In genomic region chr20:33733654-33734576, GRCh38 we compare ENCODE assay signal across 8 cellular contexts. TPM values are rescaled to one million over a fixed set of nuclear protein-coding genes. Genes with fewer than 3 reads are reported as not detected.
DNase-seq lines count a peak whose midpoint lies in the region; ATAC-seq, FAIRE-seq and TF ChIP-seq lines count a peak whose summit lies in the region.

No MANE protein-coding gene starts in this region.

- peaks cover 22% of the 10 kb centered on the region for H3K4me1 ChIP-seq in endothelial cell of umbilical vein (ENCODE audit: control insufficient read depth, extremely low read depth, insufficient read depth, low read length)

- peaks cover 22% of the 10 kb centered on the region for H3K36me3 Mint-ChIP-seq in stimulated activated naive CD8-positive, alpha-beta T cell treated with anti-CD3 and anti-CD28 coated beads, Interleukin-15, Interleukin-2, amounts not matched to agents 100 ng/mL and 50 ng/mL, for 24 hours (ENCODE audit: low read depth)
- H3K36me3 Mint-ChIP-seq in nephron progenitor cell (ENCODE audit: low read depth), result peaks cover 15% of the 10 kb centered on the region

- intact Hi-C loops in endothelial cell of umbilical vein (cut with micrococcal nuclease), result loop anchor here (5.0 kb wide), 4 partner anchors 47 to 393 kb away; partner anchors contain the start of gene E2F1

- H3K27ac ChIP-seq in SK-N-MC, result peak overlapping the region; percentile 92
- H3K27ac ChIP-seq in endothelial cell of umbilical vein (ENCODE audit: insufficient read depth, low read depth, low read length), result peak overlapping the region; percentile 13

- no peaks in the 10 kb centered on the region for H3K9me1 ChIP-seq in endothelial cell of umbilical vein (replicated peaks; ENCODE audit: control insufficient read depth, extremely low read depth, insufficient read depth, low read length)

- H3K9me3 ChIP-seq in SK-N-MC (ENCODE audit: low read depth, low read length), result peaks cover 3% of the 10 kb centered on the region; the same call in 1 of the 2 replicates
- H3K9me3 ChIP-seq in endothelial cell of umbilical vein (replicated peaks; ENCODE audit: control insufficient read depth, insufficient read depth, low read length), result peaks cover 4% of the 10 kb centered on the region

- no peaks in the 10 kb centered on the region for H3K27me3 Mint-ChIP-seq in stimulated activated naive CD8-positive, alpha-beta T cell treated with anti-CD3 and anti-CD28 coated beads, Interleukin-15, Interleukin-2, amounts not matched to agents 100 ng/mL and 50 ng/mL, for 24 hours
- H3K27me3 Mint-ChIP-seq in nephron progenitor cell (ENCODE audit: low read depth, poor library complexity), result peaks cover 3% of the 10 kb centered on the region

- peak overlapping the region; percentile 54 for H3K4me2 ChIP-seq in endothelial cell of umbilical vein (ENCODE audit: insufficient read depth, low read length)

- peak overlapping the region; percentile 48 for H3K4me3 ChIP-seq in SK-N-MC
- H3K4me3 ChIP-seq in endothelial cell of umbilical vein (replicated peaks in 1 of 3; ENCODE audit: insufficient read depth in 1 of 3, low read depth in 1 of 3, low read length in 3 of 3), result no peak overlapping the region

- H3K4me3 Mint-ChIP-seq in stimulated activated naive CD8-positive, alpha-beta T cell treated with anti-CD3 and anti-CD28 coated beads, Interleukin-15, Interleukin-2, amounts not matched to agents 100 ng/mL and 50 ng/mL, for 24 hours, result peak overlapping the region; percentile 44
- H3K4me3 Mint-ChIP-seq in nephron progenitor cell, result peak overlapping the region; percentile 46

- H3K9me3 Mint-ChIP-seq in stimulated activated naive CD8-positive, alpha-beta T cell treated with anti-CD3 and anti-CD28 coated beads, Interleukin-15, Interleukin-2, amounts not matched to agents 100 ng/mL and 50 ng/mL, for 24 hours, result peaks cover 9% of the 10 kb centered on the region
- peaks cover 37% of the 10 kb centered on the region for H3K9me3 Mint-ChIP-seq in nephron progenitor cell

- FAIRE-seq in endothelial cell of umbilical vein (lab: Jason Lieb, UNC), result peak; percentile 52

- DNase-seq in stimulated activated naive CD8-positive, alpha-beta T cell treated with anti-CD3 and anti-CD28 coated beads, Interleukin-15, Interleukin-2, amounts not matched to agents 100 U/mL and 50 U/mL, for 24 hours, result no peak
- DNase-seq in SK-N-MC (ENCODE audit: low read depth, low spot score) (no peak), endothelial cell of umbilical vein (ENCODE audit: low read depth, low spot score) (peak; percentile 53), nephron progenitor cell (no peak)
- DNase-seq in stimulated activated CD4-positive, alpha-beta T cell treated with anti-CD3 and anti-CD28 coated beads, Interleukin-2, amount 100 ng/mL, for 48 hours, result no peak

- H4K20me1 ChIP-seq in endothelial cell of umbilical vein (replicated peaks; ENCODE audit: control insufficient read depth, extremely low read depth, insufficient read depth, low read length), result no peaks in the 10 kb centered on the region

- POLR2A ChIA-PET in endothelial cell of umbilical vein (lab: Charles Lee), result no interaction called here

- dilution Hi-C loops in endothelial cell of umbilical vein (cut with MboI; ENCODE audit: extremely low pct_ligation_motif_present, low sequenced_read_pairs), result no loop called here

- H3K36me3 ChIP-seq in SK-N-MC (ENCODE audit: insufficient read depth, low read length) (no peaks in the 10 kb centered on the region), endothelial cell of umbilical vein (ENCODE audit: control insufficient read depth in 2 of 2, extremely low read depth in 1 of 2, insufficient read depth in 2 of 2, low read length in 2 of 2) (no peaks in the 10 kb centered on the region)

- no peak for TF ChIP-seq CTCF in endothelial cell of umbilical vein (IDR thresholded peaks at IDR 0.05; ENCODE audit: extremely low read depth in 1 of 2, insufficient read depth in 1 of 2, low read depth in 1 of 2, low read length in 2 of 2)
- no peak for TF ChIP-seq CTCF in nephron progenitor cell (IDR thresholded peaks at IDR 0.05)

- TF ChIP-seq POLR2A in endothelial cell of umbilical vein (IDR thresholded peaks at IDR 0.05; ENCODE audit: low read depth, low read length), result no peak

- H3K4me1 Mint-ChIP-seq in stimulated activated naive CD8-positive, alpha-beta T cell treated with anti-CD3 and anti-CD28 coated beads, Interleukin-15, Interleukin-2, amounts not matched to agents 100 ng/mL and 50 ng/mL, for 24 hours (ENCODE audit: low read depth), result peaks cover 22% of the 10 kb centered on the region
- H3K4me1 Mint-ChIP-seq in nephron progenitor cell, result peaks cover 26% of the 10 kb centered on the region

- ATAC-seq in stimulated activated naive CD8-positive, alpha-beta T cell treated with anti-CD3 and anti-CD28 coated beads, Interleukin-15, Interleukin-2, amounts not matched to agents 100 U/mL and 50 U/mL, for 24 hours, result no peak
- ATAC-seq in HG02973 (IDR thresholded peaks at IDR 0.05; ENCODE audit: unreplicated experiment) (no peak), GM21423 (IDR thresholded peaks at IDR 0.05; ENCODE audit: unreplicated experiment) (no peak)

- H3K9ac ChIP-seq in SK-N-MC (ENCODE audit: insufficient read length) (peak overlapping the region; percentile 65), endothelial cell of umbilical vein (replicated peaks; ENCODE audit: extremely low read depth, insufficient read depth, low read length) (no peak overlapping the region)

- CTCF ChIA-PET in endothelial cell of umbilical vein (lab: Charles Lee), result interaction anchor here (0.6 to 1.9 kb wide), 4 partner anchors 46 to 129 kb away, joined by 3 to 11 read pairs (median 6); no protein-coding TSS in a partner anchor

- BruUV-seq in endothelial cell of umbilical vein (replicated peaks; lab: Mats Ljungman, UMichigan), result no TSS peak

- peak overlapping the region; percentile 59 for H2AFZ ChIP-seq in endothelial cell of umbilical vein (ENCODE audit: low read depth, low read length)

- H3K27me3 ChIP-seq in endothelial cell of umbilical vein (ENCODE audit: control insufficient read depth in 2 of 2, insufficient read depth in 2 of 2, low read length in 2 of 2), result no peaks in the 10 kb centered on the region

- no peaks in the 10 kb centered on the region for H3K79me2 ChIP-seq in endothelial cell of umbilical vein (ENCODE audit: control insufficient read depth, insufficient read depth, low read length)

- H3K27ac Mint-ChIP-seq in stimulated activated naive CD8-positive, alpha-beta T cell treated with anti-CD3 and anti-CD28 coated beads, Interleukin-15, Interleukin-2, amounts not matched to agents 100 ng/mL and 50 ng/mL, for 24 hours, result peak overlapping the region; percentile 49
- H3K27ac Mint-ChIP-seq in nephron progenitor cell, result no peak overlapping the region

TF ChIP-seq in endothelial cell of umbilical vein, 7 proteins besides CTCF, POLR2A, EP300 and RAD21 (continues in another document):
- TF ChIP-seq FOS (IDR thresholded peaks at IDR 0.05; ENCODE audit: borderline replicate concordance, insufficient read depth, low read length), result no peak
- TF ChIP-seq GATA2 (IDR thresholded peaks at IDR 0.05; ENCODE audit: insufficient read depth, insufficient read length, low read depth, low read length), result no peak
- no peak for TF ChIP-seq MYC (IDR thresholded peaks at IDR 0.05; ENCODE audit: low read depth, low read length)
- TF ChIP-seq POLR2AphosphoS5 (IDR thresholded peaks at IDR 0.05; ENCODE audit: insufficient read depth, low read depth, low read length), result no peak
- no peak for TF ChIP-seq EZH2 (IDR thresholded peaks at IDR 0.05; ENCODE audit: borderline replicate concordance, low read depth, low read length, severe bottlenecking)

RNA-seq across cellular contexts. Expression of gene ZNF341, which starts 2.1 kb away (rescaled TPM):
- total RNA-seq in endothelial cell of umbilical vein, result 3.9 and 4.9 TPM in 2 replicates
- polyA plus RNA-seq in endothelial cell of umbilical vein, result 4.9 and 5.5 TPM in 2 replicates
- polyA plus RNA-seq in endothelial cell of umbilical vein (2011; cell fraction: cytosol; rRNA removed), result 3.1 and 3.5 TPM in 2 replicates
- polyA plus RNA-seq in endothelial cell of umbilical vein (2011; cell fraction: nucleus; rRNA removed), result 9.2 and 10.2 TPM in 2 replicates
- 2.5 and 3.4 TPM in 2 replicates for polyA plus RNA-seq in endothelial cell of umbilical vein (2012)
- polyA minus RNA-seq in endothelial cell of umbilical vein, result 4.4 and 5.7 TPM in 2 replicates
- 2.4 TPM for polyA minus RNA-seq in endothelial cell of umbilical vein (2011; cell fraction: cytosol; rRNA and poly(A)+ RNA removed)
- 5.0 and 5.5 TPM in 2 replicates for polyA minus RNA-seq in endothelial cell of umbilical vein (2011; cell fraction: nucleus; rRNA and poly(A)+ RNA removed)

RNA-seq across cellular contexts. Expression of gene PXMP4, which starts 13.8 kb away (rescaled TPM):
- total RNA-seq in endothelial cell of umbilical vein, result 6.9 and 8.1 TPM in 2 replicates
- 8.0 and 8.5 TPM in 2 replicates for polyA plus RNA-seq in endothelial cell of umbilical vein
- polyA plus RNA-seq in endothelial cell of umbilical vein (2011; cell fraction: cytosol; rRNA removed), result 4.9 and 5.9 TPM in 2 replicates
- 2.2 and 2.4 TPM in 2 replicates for polyA plus RNA-seq in endothelial cell of umbilical vein (2011; cell fraction: nucleus; rRNA removed)
- 5.6 and 5.9 TPM in 2 replicates for polyA plus RNA-seq in endothelial cell of umbilical vein (2012)
- polyA minus RNA-seq in endothelial cell of umbilical vein, result 5.5 and 5.7 TPM in 2 replicates
- 6.0 TPM for polyA minus RNA-seq in endothelial cell of umbilical vein (2011; cell fraction: cytosol; rRNA and poly(A)+ RNA removed)
- polyA minus RNA-seq in endothelial cell of umbilical vein (2011; cell fraction: nucleus; rRNA and poly(A)+ RNA removed), result 0.72 and 1.3 TPM in 2 replicates

RNA-seq across cellular contexts. Expression of gene E2F1, which starts 47.7 kb away (rescaled TPM):
- total RNA-seq in endothelial cell of umbilical vein, result 27.0 and 29.6 TPM in 2 replicates
- polyA plus RNA-seq in endothelial cell of umbilical vein, result 20.7 and 22.3 TPM in 2 replicates
- 15.9 and 17.8 TPM in 2 replicates for polyA plus RNA-seq in endothelial cell of umbilical vein (2011; cell fraction: cytosol; rRNA removed)
- polyA plus RNA-seq in endothelial cell of umbilical vein (2011; cell fraction: nucleus; rRNA removed), result 27.0 and 30.5 TPM in 2 replicates
- 12.3 and 15.7 TPM in 2 replicates for polyA plus RNA-seq in endothelial cell of umbilical vein (2012)
- polyA minus RNA-seq in endothelial cell of umbilical vein, result 13.4 and 15.0 TPM in 2 replicates
- 34.7 TPM for polyA minus RNA-seq in endothelial cell of umbilical vein (2011; cell fraction: cytosol; rRNA and poly(A)+ RNA removed)
- 6.3 and 6.5 TPM in 2 replicates for polyA minus RNA-seq in endothelial cell of umbilical vein (2011; cell fraction: nucleus; rRNA and poly(A)+ RNA removed)

RNA-seq across cellular contexts. Expression of gene NECAB3, which starts 59.7 kb away (rescaled TPM):
- 18.1 and 20.2 TPM in 2 replicates for total RNA-seq in endothelial cell of umbilical vein
- polyA plus RNA-seq in endothelial cell of umbilical vein, result 22.4 and 34.2 TPM in 2 replicates
- polyA plus RNA-seq in endothelial cell of umbilical vein (2011; cell fraction: cytosol; rRNA removed), result 11.9 and 17.5 TPM in 2 replicates
- 53.5 and 74.7 TPM in 2 replicates for polyA plus RNA-seq in endothelial cell of umbilical vein (2011; cell fraction: nucleus; rRNA removed)
- polyA plus RNA-seq in endothelial cell of umbilical vein (2012), result 13.7 and 19.6 TPM in 2 replicates
- 11.4 and 22.0 TPM in 2 replicates for polyA minus RNA-seq in endothelial cell of umbilical vein
- 46.7 TPM for polyA minus RNA-seq in endothelial cell of umbilical vein (2011; cell fraction: cytosol; rRNA and poly(A)+ RNA removed)
- 16.0 and 18.5 TPM in 2 replicates for polyA minus RNA-seq in endothelial cell of umbilical vein (2011; cell fraction: nucleus; rRNA and poly(A)+ RNA removed)
